In the genomic region with DNA sequence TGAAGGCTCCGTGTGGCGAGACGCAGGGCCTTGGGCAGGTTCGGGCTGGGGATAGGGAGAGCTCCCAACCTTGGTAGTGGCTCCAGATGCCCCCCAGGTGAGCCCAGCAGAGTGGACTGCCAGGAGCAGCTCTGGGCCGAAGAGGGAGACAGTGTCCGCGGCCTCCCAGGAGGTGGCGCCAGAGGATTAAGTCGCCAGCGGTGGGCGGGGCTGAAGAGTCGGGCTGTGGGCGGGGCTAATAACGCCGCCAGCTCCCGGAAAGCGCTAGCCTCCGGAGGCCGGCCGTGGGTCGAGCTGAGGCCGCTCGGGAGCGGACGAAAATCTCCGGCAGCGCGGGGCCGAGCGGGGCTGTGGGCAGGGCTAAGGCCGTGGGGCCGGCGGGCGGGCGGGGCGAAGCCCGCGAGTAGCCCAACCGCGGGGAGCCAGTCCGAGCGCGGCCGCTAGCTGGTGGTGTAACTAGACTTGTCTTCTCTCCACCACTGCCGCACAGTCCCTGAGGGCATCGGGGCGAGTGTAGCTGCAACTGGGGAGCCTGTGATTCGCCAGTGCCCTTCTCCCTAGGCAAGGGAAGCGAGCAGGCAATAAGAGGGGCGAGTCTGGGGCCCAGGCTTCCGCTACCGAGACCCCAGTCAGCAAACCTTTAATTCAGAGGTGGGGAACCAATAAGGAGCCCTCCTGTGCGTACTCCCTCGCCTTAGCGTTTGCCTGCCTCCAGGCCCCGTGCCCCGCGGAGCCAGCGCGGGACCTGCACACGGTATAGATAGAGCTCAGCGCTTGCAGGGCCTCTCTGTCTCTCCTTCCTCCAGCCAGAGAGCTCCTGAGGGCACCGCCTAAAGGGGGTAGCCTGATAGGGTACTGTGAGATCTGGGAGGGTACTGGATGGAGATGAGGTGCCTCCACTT, we compare ENCODE assay signal across 8 cellular contexts. TPM values are rescaled to one million over a fixed set of nuclear protein-coding genes. Genes with fewer than 3 reads are reported as not detected.
A peak's percentile ranks its signal among the peaks of the same experiment; 100 is the strongest.
DNase-seq lines count a peak whose midpoint lies in the region; ATAC-seq and TF ChIP-seq lines count a peak whose summit lies in the region.

No MANE protein-coding gene starts in this region.

- no peaks in the 10 kb centered on the region for H3K9me3 ChIP-seq in DND-41 (ENCODE audit: insufficient read depth, low read length, severe bottlenecking)

- H3K27me3 ChIP-seq in DND-41 (ENCODE audit: insufficient read depth, low read length, poor library complexity) (no peaks in the 10 kb centered on the region), KMS-11 (ENCODE audit: insufficient read depth, low read depth) (no peaks in the 10 kb centered on the region)

- peak overlapping the region; percentile 40 to 56; a peak in 3 of 4 replicates for H3K4me3 ChIP-seq in DND-41 (ENCODE audit: low read depth in 1 of 2, low read length in 2 of 2)
- H3K4me3 ChIP-seq in KMS-11 (IDR thresholded peaks at IDR 0.05; ENCODE audit: insufficient read depth, low read depth, low read length) = no peak overlapping the region

- H3K79me2 ChIP-seq in DND-41 (ENCODE audit: insufficient read depth, low read length) (no peaks in the 10 kb centered on the region), KMS-11 (ENCODE audit: insufficient read depth, low read depth) (no peaks in the 10 kb centered on the region)

- peak overlapping the region; percentile 23; the same call in 1 of the 2 replicates for H3K27ac ChIP-seq in DND-41 (ENCODE audit: low read length)
- no peak overlapping the region for H3K27ac ChIP-seq in KMS-11

- 0 out of 2 replicates have a peak, but pooled peaks cover 7% of the 10 kb centered on the region for H4K20me1 ChIP-seq in DND-41 (ENCODE audit: insufficient read depth, low read length)
- H4K20me1 ChIP-seq in KMS-11 (ENCODE audit: insufficient read depth) = no peaks in the 10 kb centered on the region

- DNase-seq in DND-41 = peak; percentile 86
- peak; percentile 97 for DNase-seq in activated T-cell treated with anti-CD3 and anti-CD28 coated beads, Interleukin-2, amount 50 U/mL, for 48 hours
- DNase-seq in myocyte (ENCODE audit: low read depth) = peak; percentile 95
- peak; percentile 81 to 83 for DNase-seq in stimulated activated CD8-positive, alpha-beta memory T cell treated with anti-CD3 and anti-CD28 coated beads, Interleukin-7, amount 100 ng/mL, for 4 hours (ENCODE audit: low read depth in 2 of 2)

- ATAC-seq in DND-41 (ENCODE audit: insufficient read depth, low read depth) = peak; percentile 89
- ATAC-seq in GM21737 (IDR thresholded peaks at IDR 0.05; ENCODE audit: unreplicated experiment) = peak; percentile 92
- ATAC-seq in esophagus mucosa = peak; percentile 98

- TF ChIP-seq CTCF in DND-41 (IDR thresholded peaks at IDR 0.05; ENCODE audit: borderline replicate concordance, extremely low read depth, low read length, poor library complexity, severe bottlenecking) (peak; percentile 94), KMS-11 (conservative IDR thresholded peaks at IDR 0.05; ENCODE audit: low read depth, low read length) (peak; percentile 63)

- H3K4me2 ChIP-seq in DND-41 (ENCODE audit: insufficient read depth, low read length) = peak overlapping the region; percentile 71
- H3K4me2 ChIP-seq in KMS-11 = peak overlapping the region; percentile 71

- no peaks in the 10 kb centered on the region for H3K36me3 ChIP-seq in DND-41 (ENCODE audit: insufficient read depth, low read length)
- no peaks in the 10 kb centered on the region for H3K36me3 ChIP-seq in KMS-11 (ENCODE audit: insufficient read depth)

- H3K4me1 ChIP-seq in DND-41 (ENCODE audit: insufficient read depth, low read length) (peaks cover 14% of the 10 kb centered on the region), KMS-11 (ENCODE audit: low read depth, poor library complexity, severe bottlenecking) (peaks cover 2% of the 10 kb centered on the region)

- H2AFZ ChIP-seq in DND-41 (ENCODE audit: low read depth, low read length) = peak overlapping the region; percentile 76
- peak overlapping the region; percentile 75 for H2AFZ ChIP-seq in KMS-11 (ENCODE audit: low read depth)

- H3K9ac ChIP-seq in DND-41 (ENCODE audit: low read depth, low read length) (peak overlapping the region; percentile 62), KMS-11 (peak overlapping the region; percentile 25; the same call in 1 of the 2 replicates)

TF ChIP-seq in PFSK-1, 5 proteins besides CTCF, POLR2A, EP300 and RAD21:
- TF ChIP-seq POLR2AphosphoS5 (IDR thresholded peaks at IDR 0.05; ENCODE audit: low read depth, low read length) (peak; percentile 42; the same call in 1 of the 2 replicates), FOXP2 (optimal IDR thresholded peaks at IDR 0.05; ENCODE audit: borderline replicate concordance, extremely low read depth, extremely low read length, insufficient read depth) (peak; percentile 72), TAF1 (IDR thresholded peaks at IDR 0.05; ENCODE audit: borderline replicate concordance, insufficient read depth, low read length) (no peak)

RNA-seq across cellular contexts. Expression of gene BSN, which starts 14.4 kb away (rescaled TPM):
- 0.28 TPM for polyA plus RNA-seq in PFSK-1 (2012; ENCODE audit: insufficient read length, low read depth)
- total RNA-seq in esophagus mucosa = 0.08 TPM
- 0.31 and 0.45 TPM in 2 replicates for total RNA-seq in myocyte
- 0.24 TPM for polyA plus RNA-seq in myocyte (2012)
